In genomic region chr1:43881415-43881814, GRCh38 we compare ENCODE assay signal across 19 cellular contexts. TPM values are rescaled to one million over a fixed set of nuclear protein-coding genes. Genes with fewer than 3 reads are reported as not detected.
DNase-seq lines count a peak whose midpoint lies in the region; ATAC-seq and TF ChIP-seq lines count a peak whose summit lies in the region.
"Had no signal": no experiment of that assay in that cellular context is flagged by ENCODE, and none has a peak within 500 bp of the region (broad histone marks: within the 10 kb centered on the region; RNA-seq: fewer than 3 reads in every experiment).

No MANE protein-coding gene starts in this region.

- H3K27ac Mint-ChIP-seq in WTC11: no peak overlapping the region
- peak overlapping the region; percentile 3 to 5 (median 4) for H3K27ac Mint-ChIP-seq in nephron
- H3K27ac Mint-ChIP-seq: activated CD8-positive, alpha-beta memory T cell treated with anti-CD3 and anti-CD28 coated beads, Interleukin-2, amount 10 ng/mL, durations not matched to agents 7 days and 5 days; HFFc6 had no signal

- ATAC-seq in WTC11: peak; percentile 31; the same call in 1 of the 2 replicates
- ATAC-seq: activated CD8-positive, alpha-beta memory T cell treated with anti-CD3 and anti-CD28 coated beads, Interleukin-2, amount 10 ng/mL, durations not matched to agents 7 days and 5 days had no signal

- H3K9me3 Mint-ChIP-seq in WTC11: no peaks in the 10 kb centered on the region
- H3K9me3 Mint-ChIP-seq in nephron: no peaks in the 10 kb centered on the region
- H3K9me3 Mint-ChIP-seq: CD4-positive, alpha-beta memory T cell; HFFc6 had no signal

- no peaks in the 10 kb centered on the region for H3K36me3 ChIP-seq in H7 (replicated peaks; ENCODE audit: control insufficient read depth, insufficient read depth, low read length)
- H3K36me3 ChIP-seq: suprapubic skin had no signal

- TF ChIP-seq POLR2A in NB4 (IDR thresholded peaks at IDR 0.05; ENCODE audit: extremely low read depth, insufficient read length): no peak

- H3K27me3 Mint-ChIP-seq in WTC11 (ENCODE audit: low read depth): no peaks in the 10 kb centered on the region
- H3K27me3 Mint-ChIP-seq in nephron (ENCODE audit: low read depth): peaks cover 4% of the 10 kb centered on the region
- H3K27me3 Mint-ChIP-seq: activated CD8-positive, alpha-beta memory T cell treated with anti-CD3 and anti-CD28 coated beads, Interleukin-2, amount 10 ng/mL, durations not matched to agents 7 days and 5 days; CD4-positive, alpha-beta memory T cell had no signal

- peak; percentile 46 for DNase-seq in H7
- DNase-seq in NB4 (ENCODE audit: low read depth): peak; percentile 78
- no peak for DNase-seq in WTC11 (ENCODE audit: low spot score)
- no peak for DNase-seq in NCI-H2107 (lab: John Stamatoyannopoulos, UW)
- no peak for DNase-seq in NAMALWA (ENCODE audit: low spot score)
- DNase-seq in stimulated activated naive CD4-positive, alpha-beta T cell (lab: John Stamatoyannopoulos, UW): no peak
- DNase-seq in effector CD4-positive, alpha-beta T cell: no peak
- DNase-seq: activated CD8-positive, alpha-beta memory T cell treated with anti-CD3 and anti-CD28 coated beads, Interleukin-2, amount 10 ng/mL, durations not matched to agents 7 days and 5 days; activated naive CD4-positive, alpha-beta T cell treated with Interleukin-2 at 50 U/mL for 16 hours; CD4-positive, alpha-beta memory T cell; central memory CD4-positive, alpha-beta T cell; HFFc6; hypothalamus; mammary epithelial cell; nucleus accumbens; spleen had no signal

- TF ChIP-seq CTCF in NB4 (IDR thresholded peaks at IDR 0.05; ENCODE audit: low read depth, low read length) (peak; percentile 21), WTC11 (IDR thresholded peaks at IDR 0.05) (no peak), nephron (IDR thresholded peaks at IDR 0.05; ENCODE audit: unreplicated experiment in 3 of 3) (no peak)

- H3K4me1 Mint-ChIP-seq in WTC11 (peaks cover 27% of the 10 kb centered on the region), nephron (peaks cover 33% of the 10 kb centered on the region)
- H3K4me1 Mint-ChIP-seq: activated CD8-positive, alpha-beta memory T cell treated with anti-CD3 and anti-CD28 coated beads, Interleukin-2, amount 10 ng/mL, durations not matched to agents 7 days and 5 days; CD4-positive, alpha-beta memory T cell had no signal

- CTCF ChIA-PET in WTC11 (lab: Charles Lee): interaction anchor here (0.6 to 2.1 kb wide), 7 partner anchors 21 to 116 kb away, joined by 3 to 11 read pairs (median 5); no protein-coding TSS in a partner anchor

- H3K4me3 ChIP-seq in H7 (ENCODE audit: insufficient read depth, low read depth, low read length) (no peak overlapping the region), NB4 (ENCODE audit: low read depth, low read length) (no peak overlapping the region)
- H3K4me3 ChIP-seq: spleen, suprapubic skin had no signal

- H3K4me3 Mint-ChIP-seq in WTC11 (no peak overlapping the region), nephron (no peak overlapping the region)
- H3K4me3 Mint-ChIP-seq: activated CD8-positive, alpha-beta memory T cell treated with anti-CD3 and anti-CD28 coated beads, Interleukin-2, amount 10 ng/mL, durations not matched to agents 7 days and 5 days; CD4-positive, alpha-beta memory T cell; HFFc6 had no signal

- H3K36me3 Mint-ChIP-seq in WTC11 (no peaks in the 10 kb centered on the region; the same call in 1 of the 2 replicates), nephron (ENCODE audit: low read depth) (no peaks in the 10 kb centered on the region)
- H3K36me3 Mint-ChIP-seq: activated CD8-positive, alpha-beta memory T cell treated with anti-CD3 and anti-CD28 coated beads, Interleukin-2, amount 10 ng/mL, durations not matched to agents 7 days and 5 days had no signal

- POLR2A ChIA-PET in WTC11 (lab: Charles Lee): interaction anchor here (0.6 to 1.1 kb wide), 2 partner anchors 40 to 53 kb away, joined by 3 read pairs; no protein-coding TSS in a partner anchor

- no peaks in the 10 kb centered on the region for H3K27me3 ChIP-seq in H7 (ENCODE audit: control insufficient read depth, insufficient read depth, low read length)
- H3K27me3 ChIP-seq: spleen, suprapubic skin had no signal

TF ChIP-seq in WTC11, 78 proteins besides CTCF, POLR2A, EP300 and RAD21:
- TF ChIP-seq ZNF671 (CRISPR knock-in tag; IDR thresholded peaks at IDR 0.05): no peak
- no peak for TF ChIP-seq HMGA2 (CRISPR knock-in tag; IDR thresholded peaks at IDR 0.05)
- TF ChIP-seq MYBL2 (CRISPR knock-in tag; IDR thresholded peaks at IDR 0.05): no peak
- TF ChIP-seq ZSCAN18 (CRISPR knock-in tag; IDR thresholded peaks at IDR 0.05): no peak
- no peak for TF ChIP-seq ZNF219 (CRISPR knock-in tag; IDR thresholded peaks at IDR 0.05; ENCODE audit: borderline replicate concordance)
- TF ChIP-seq GTF2I (CRISPR knock-in tag; conservative IDR thresholded peaks at IDR 0.05): no peak

RNA-seq across cellular contexts. Expression of gene ARTN, which starts 52.2 kb away (rescaled TPM):
- 9.7 and 11.3 TPM in 2 replicates for total RNA-seq in H7 (2014; rRNA removed; shearing (Covaris generic))
- 23.5 to 28.5 TPM (median 23.6 TPM) in 3 replicates for total RNA-seq in WTC11 (2021)
- total RNA-seq: activated CD8-positive, alpha-beta memory T cell treated with anti-CD3 and anti-CD28 coated beads, Interleukin-2, amount 10 ng/mL, durations not matched to agents 7 days and 5 days; HT-29 had no signal

Comparison
In these comparisons a context has a peak if more than half of its experiments do, and no peak if none do; other contexts are left out.
1. DNase-seq: peak in H7 (single experiment) and NB4 (single experiment); none in WTC11 (single experiment), NCI-H2107 (single experiment), NAMALWA (single experiment), stimulated activated naive CD4-positive, alpha-beta T cell (0 of 6) and effector CD4-positive, alpha-beta T cell (single experiment).